8 cellular contexts compared by ENCODE assay signal in genomic region chr3:52606373-52607085, GRCh38.
DNase-seq lines count a peak whose midpoint lies in the region; ATAC-seq and TF ChIP-seq lines count a peak whose summit lies in the region.

No MANE protein-coding gene starts in this region.

- TF ChIP-seq CTCF in cardiac fibroblast (IDR thresholded peaks at IDR 0.05; ENCODE audit: low read depth, low read length): no peak
- TF ChIP-seq CTCF in lung (IDR thresholded peaks at IDR 0.05; ENCODE audit: control extremely low read depth, extremely low read depth): no peak
- no peak for TF ChIP-seq CTCF in Peyer's patch (IDR thresholded peaks at IDR 0.05)

- H3K27me3 ChIP-seq in lung (ENCODE audit: control insufficient read depth, insufficient read depth): no peaks in the 10 kb centered on the region
- H3K27me3 ChIP-seq in Peyer's patch: no peaks in the 10 kb centered on the region

- H3K9me3 ChIP-seq in lung (ENCODE audit: control insufficient read depth in 2 of 2, insufficient read depth in 1 of 2, low read length in 1 of 2): peaks cover 0 to 3% of the 10 kb centered on the region in 2 donors
- no peaks in the 10 kb centered on the region for H3K9me3 ChIP-seq in Peyer's patch

- no peaks in the 10 kb centered on the region for H3K4me1 ChIP-seq in lung (ENCODE audit: control insufficient read depth in 2 of 2, insufficient read depth in 2 of 2, low read length in 2 of 2)
- no peaks in the 10 kb centered on the region for H3K4me1 ChIP-seq in Peyer's patch

- H3K27ac ChIP-seq in lung (ENCODE audit: low read depth in 1 of 2, low read length in 1 of 2) (peak overlapping the region in 1 of 2 donors; percentile 3), Peyer's patch (no peak overlapping the region)

- no peak for TF ChIP-seq POLR2A in Peyer's patch (IDR thresholded peaks at IDR 0.05)

- ATAC-seq in lung (ENCODE audit: insufficient read depth, low FRiP score) (peak; percentile 81), HG03097 (IDR thresholded peaks at IDR 0.05; ENCODE audit: low FRiP score, unreplicated experiment) (no peak)

- H3K4me3 ChIP-seq in cardiac fibroblast (replicated peaks in 1 of 2; ENCODE audit: low read depth in 2 of 2, low read length in 2 of 2) (no peak overlapping the region), lung (no peak overlapping the region), Peyer's patch (no peak overlapping the region)

- 69 to 74% methylated on average over 5 of the region's 5 CpGs for WGBS in lung, 2 donors

- peaks cover 15 to 19% of the 10 kb centered on the region in 2 donors for H3K36me3 ChIP-seq in lung (ENCODE audit: control insufficient read depth in 2 of 2, insufficient read depth in 2 of 2, low read length in 2 of 2)
- peaks cover 0 to 67% (median 0%) of the 10 kb centered on the region in 3 donors for H3K36me3 ChIP-seq in Peyer's patch

- DNase-seq in COR-L47 (lab: John Stamatoyannopoulos, UW) (peak; percentile 61), NCI-H128 (lab: John Stamatoyannopoulos, UW; ENCODE audit: unreplicated experiment) (peak; percentile 52), cardiac fibroblast (ENCODE audit: low read depth in 2 of 2) (peak; percentile 37 to 62), lung (ENCODE audit: low spot score) (peak; percentile 70), KG1 (lab: John Stamatoyannopoulos, UW) (no peak), Peyer's patch (no peak)
- DNase-seq in stimulated activated CD4-positive, alpha-beta T cell treated with anti-CD3 and anti-CD28 coated beads, Interleukin-4, amount 100 ng/mL, for 1 hour: no peak

Comparison
In these comparisons a context has a peak if more than half of its experiments do, and no peak if none do; other contexts are left out.
1. DNase-seq: peak in COR-L47 (single experiment), NCI-H128 (single experiment), cardiac fibroblast (2 of 2) and lung (single experiment); none in stimulated activated CD4-positive, alpha-beta T cell treated with anti-CD3 and anti-CD28 coated beads, Interleukin-4, amount 100 ng/mL, for 1 hour (single experiment), KG1 (single experiment) and Peyer's patch (0 of 3).